ENCODE assay signal across 29 cellular contexts in genomic region chr1:94230920-94231319, GRCh38. TPM values are rescaled to one million over a fixed set of nuclear protein-coding genes. Genes with fewer than 3 reads are reported as not detected.
DNase-seq lines count a peak whose midpoint lies in the region; ATAC-seq, FAIRE-seq and TF ChIP-seq lines count a peak whose summit lies in the region.
"Had no signal": no experiment of that assay in that cellular context is flagged by ENCODE, and none has a peak within 500 bp of the region (broad histone marks: within the 10 kb centered on the region; RNA-seq: fewer than 3 reads in every experiment).

No MANE protein-coding gene starts in this region.

- TF ChIP-seq EP300 in HepG2 (IDR thresholded peaks at IDR 0.05; ENCODE audit: low read depth in 2 of 2, low read length in 2 of 2) (no peak), HepG2 (CRISPR knock-in tag; IDR thresholded peaks at IDR 0.05; ENCODE audit: borderline replicate concordance) (no peak)

- ATAC-seq in HepG2 (no peak), right lobe of liver (no peak), pancreas (no peak), GM18505 (IDR thresholded peaks at IDR 0.05; ENCODE audit: unreplicated experiment) (no peak)
- ATAC-seq: activated T-cell treated with anti-CD3 and anti-CD28 coated beads, Interleukin-2, amount 50 U/mL, for 72 hours; mucosa of descending colon had no signal

- no peak overlapping the region for H2AFZ ChIP-seq in HepG2 (ENCODE audit: low read length)
- H2AFZ ChIP-seq: neural progenitor cell had no signal

- H3K4me2 ChIP-seq in HepG2 (ENCODE audit: low read depth, low read length), result no peak overlapping the region
- H3K4me2 ChIP-seq: BLaER1 treated with 17β-estradiol and CSF1 and Interleukin-3, amounts not matched to agents 10 nM and 100 nM; neural progenitor cell; SK-N-SH had no signal

- FAIRE-seq in HepG2 (lab: Jason Lieb, UNC) (no peak), pancreas (lab: Jason Lieb, UNC) (peak; percentile 20)
- FAIRE-seq: H1 had no signal

- TF ChIP-seq CTCF in HepG2 (CRISPR knock-in tag; IDR thresholded peaks at IDR 0.05) (no peak), right lobe of liver (IDR thresholded peaks at IDR 0.05) (no peak), epithelial cell of proximal tubule (conservative IDR thresholded peaks at IDR 0.05; ENCODE audit: low read depth, low read length) (no peak), pancreas (IDR thresholded peaks at IDR 0.05) (no peak)

- no peak for TF ChIP-seq POLR2A in HepG2 (IDR thresholded peaks at IDR 0.05; ENCODE audit: insufficient read depth in 1 of 2, low read depth in 2 of 2, low read length in 2 of 2)
- no peak for TF ChIP-seq POLR2A in right lobe of liver (IDR thresholded peaks at IDR 0.05)
- TF ChIP-seq POLR2A in GM18505 (IDR thresholded peaks at IDR 0.05; ENCODE audit: borderline replicate concordance, extremely low read depth, insufficient read depth, insufficient read length), result no peak

- H3K4me1 ChIP-seq in HepG2 (ENCODE audit: insufficient read depth, low read length) (peaks cover 40% of the 10 kb centered on the region), right lobe of liver (peaks cover 0 to 17% (median under 1%) of the 10 kb centered on the region in 4 donors), pancreas (peaks cover 2 to 29% (median 8%) of the 10 kb centered on the region in 3 donors)
- H3K4me1 ChIP-seq: neural progenitor cell had no signal

- CTCF ChIA-PET in HepG2 (lab: Yijun Ruan, JAX; ENCODE audit: low intra/inter-chr PET ratio, low total read pairs), result no interaction called here

- in situ Hi-C loops in HepG2 (cut with HindIII; ENCODE audit: extremely low pct_ligation_motif_present, low pct_unique_long_range_greater_than_20kb), result no loop called here

- intact Hi-C loops in HepG2 (cut with micrococcal nuclease; ENCODE audit: unreplicated experiment) (no loop called here), right lobe of liver (cut with DNase I) (no loop called here), pancreas (cut with DNase I) (loop anchor here in 1 of 3 donors (10.0 kb wide), 1 partner anchor 94 kb away; no protein-coding TSS in a partner anchor)

- no TSS peak for BruUV-seq in HepG2 (replicated peaks; lab: Mats Ljungman, UMichigan)

- H3K27ac ChIP-seq in HepG2 (ENCODE audit: extremely low read length, insufficient read depth, low read length) (no peak overlapping the region), right lobe of liver (no peak overlapping the region), pancreas (no peak overlapping the region)
- H3K27ac ChIP-seq: BLaER1 treated with 17β-estradiol and CSF1 and Interleukin-3, amounts not matched to agents 10 nM and 100 nM; neural progenitor cell; transverse colon had no signal

- DNase-seq in HepG2 (ENCODE audit: low spot score) (no peak), right lobe of liver (no peak), epithelial cell of proximal tubule (ENCODE audit: low read depth) (no peak), pancreas (no peak), DMS153 treated with DMSO at 0.1 percent for 48 hours (lab: John Stamatoyannopoulos, UW; ENCODE audit: unreplicated experiment) (no peak), NCI-H1694 treated with DMSO at 0.1 percent for 48 hours (lab: John Stamatoyannopoulos, UW) (no peak), A172 (ENCODE audit: low spot score) (no peak)
- DNase-seq: activated CD4-positive, alpha-beta T cell treated with anti-CD3 and anti-CD28 coated beads for 48 hours; activated T-cell treated with anti-CD3 and anti-CD28 coated beads, Interleukin-2, amount 50 U/mL, for 72 hours; anterior cingulate cortex; cerebellar nuclear complex; effector CD4-positive, alpha-beta T cell; EL; MM.1S; mucosa of descending colon; NCI-H1436 treated with DMSO at 0.1 percent for 48 hours; NCI-H2171; NCI-H526; RPMI8226; SK-N-SH; stimulated activated CD4-positive, alpha-beta T cell treated with anti-CD3 and anti-CD28 coated beads, Interleukin-4, amount 100 ng/mL, for 24 hours; stimulated activated naive CD4-positive, alpha-beta T cell treated with Interleukin-2 at 50 U/mL for 16 hours; transverse colon had no signal

- H3K36me3 ChIP-seq in HepG2 (replicated peaks in 1 of 2; ENCODE audit: control insufficient read depth in 1 of 2, insufficient read depth in 2 of 2, low read length in 2 of 2) (no peaks in the 10 kb centered on the region), right lobe of liver (no peaks in the 10 kb centered on the region), pancreas (no peaks in the 10 kb centered on the region)
- H3K36me3 ChIP-seq: BLaER1 treated with 17β-estradiol and CSF1 and Interleukin-3, amounts not matched to agents 10 nM and 100 nM; esophagus muscularis mucosa; neural progenitor cell; transverse colon had no signal

- H3K27me3 ChIP-seq in HepG2 (ENCODE audit: control insufficient read depth in 1 of 2, insufficient read depth in 2 of 2, low read length in 2 of 2) (no peaks in the 10 kb centered on the region; a peak in 1 of 5 replicates), right lobe of liver (no peaks in the 10 kb centered on the region), pancreas (peaks cover 0 to 4% (median 0%) of the 10 kb centered on the region in 4 donors)

- POLR2A ChIA-PET in HepG2 (lab: Yijun Ruan, JAX), result no interaction called here

- TF ChIP-seq RAD21 in HepG2 (CRISPR knock-in tag; IDR thresholded peaks at IDR 0.05), result no peak

- no peak overlapping the region for H3K9ac ChIP-seq in HepG2 (ENCODE audit: insufficient read depth, low read depth, low read length)
- H3K9ac ChIP-seq: BLaER1 treated with 17β-estradiol and CSF1 and Interleukin-3, amounts not matched to agents 10 nM and 100 nM; neural progenitor cell; SK-N-SH had no signal

- 89% methylated on average over 1 of the region's 1 CpG for WGBS in HepG2 (ENCODE audit: low lambda C conversion rate)
- 17% methylated on average over 1 of the region's 1 CpG for WGBS in right lobe of liver (ENCODE audit: insufficient coverage, low coverage, low lambda C conversion rate, missing lambda C conversion rate)
- 65 to 75% methylated on average over 1 of the region's 1 CpG for WGBS in pancreas, 2 donors

- peaks cover 3% of the 10 kb centered on the region for H4K20me1 ChIP-seq in HepG2 (ENCODE audit: insufficient read depth, low read length)

- H3K79me2 ChIP-seq in HepG2 (ENCODE audit: insufficient read depth, low read length), result peaks cover 78% of the 10 kb centered on the region

- H3K9me3 ChIP-seq in HepG2 (ENCODE audit: low read length) (no peaks in the 10 kb centered on the region), right lobe of liver (no peaks in the 10 kb centered on the region), pancreas (no peaks in the 10 kb centered on the region)
- H3K9me3 ChIP-seq: BLaER1 treated with 17β-estradiol and CSF1 and Interleukin-3, amounts not matched to agents 10 nM and 100 nM; esophagus muscularis mucosa; mucosa of descending colon; SK-N-SH; transverse colon had no signal

- no peak overlapping the region for H3K4me3 ChIP-seq in HepG2 (replicated peaks in 1 of 3; ENCODE audit: insufficient read depth in 1 of 3, low read depth in 2 of 3, low read length in 3 of 3)
- H3K4me3 ChIP-seq in right lobe of liver, result no peak overlapping the region
- peak overlapping the region; percentile 95 for H3K4me3 ChIP-seq in epithelial cell of proximal tubule (ENCODE audit: low read depth, low read length)
- no peak overlapping the region for H3K4me3 ChIP-seq in pancreas
- H3K4me3 ChIP-seq: BLaER1 treated with 17β-estradiol and CSF1 and Interleukin-3, amounts not matched to agents 10 nM and 100 nM; esophagus muscularis mucosa; mucosa of descending colon; neural progenitor cell; transverse colon had no signal

TF ChIP-seq in HepG2, 621 proteins besides CTCF, POLR2A, EP300 and RAD21:
- TF ChIP-seq MAFK (conservative IDR thresholded peaks at IDR 0.05 in 1 of 2, IDR thresholded peaks at IDR 0.05 in 1 of 2; ENCODE audit: low read length in 2 of 2) (peak; percentile 39 to 42; a peak in 2 of 4 replicates), CBX5 (CRISPR knock-in tag; IDR thresholded peaks at IDR 0.05; ENCODE audit: borderline replicate concordance) (no peak), ZNF350 (CRISPR knock-in tag; IDR thresholded peaks at IDR 0.05; ENCODE audit: borderline replicate concordance, low read depth) (no peak), ZNF3 (CRISPR knock-in tag; IDR thresholded peaks at IDR 0.05) (no peak)

RNA-seq across cellular contexts. Expression of gene ARHGAP29, which starts 6.5 kb away (rescaled TPM):
- total RNA-seq in HepG2 (2016; rRNA removed; fragmentation: Illumina TruSeq; extraction: Trizol) (12.8 and 18.8 TPM in 2 replicates), right lobe of liver (10 to 100 TPM; 15.1 to 28.9 (median 21.1) TPM), epithelial cell of proximal tubule (131 and 132 TPM in 2 replicates), pancreas (10 to 100 TPM in 2 of 6 donors, 1 to 10 TPM in 4; 7.5 to 15.8 (median 9.7) TPM)
- total RNA-seq in HepG2 (2016; cell fraction: cytosol; rRNA removed; fragmentation: Illumina TruSeq; extraction: Trizol; ENCODE audit: low read depth), result 3.5 and 3.8 TPM in 2 replicates
- 12.2 and 19.4 TPM in 2 replicates for total RNA-seq in HepG2 (2016; cell fraction: insoluble cytoplasmic fraction; rRNA removed; fragmentation: Illumina TruSeq; extraction: Trizol)
- 7.7 and 7.9 TPM in 2 replicates for total RNA-seq in HepG2 (2016; cell fraction: membrane; rRNA removed; fragmentation: Illumina TruSeq; extraction: Trizol)
- 21.5 and 22.3 TPM in 2 replicates for total RNA-seq in HepG2 (2016; cell fraction: nucleus; rRNA removed; fragmentation: Illumina TruSeq; extraction: Trizol)
- polyA plus RNA-seq in HepG2 (2011; rRNA removed) (12.2 and 18.3 TPM in 2 replicates), pancreas (1 to 10 TPM; 5.1 to 10.0 TPM)
- polyA plus RNA-seq in HepG2 (2011; cell fraction: cytosol; rRNA removed), result 5.3 and 7.0 TPM in 2 replicates
- 16.2 and 17.3 TPM in 2 replicates for polyA plus RNA-seq in HepG2 (2011; cell fraction: nucleus; rRNA removed)
- 9.4 and 11.6 TPM in 2 replicates for polyA plus RNA-seq in HepG2 (2012)
- 0.37 TPM in 2 replicates for polyA plus RNA-seq in HepG2 (2016; cell fraction: cytosol; fragmentation: Illumina TruSeq; extraction: Trizol; ENCODE audit: low read depth)
- 13.5 and 14.2 TPM in 2 replicates for polyA plus RNA-seq in HepG2 (2016; cell fraction: insoluble cytoplasmic fraction; fragmentation: Illumina TruSeq; extraction: Trizol; ENCODE audit: low read depth)
- polyA plus RNA-seq in HepG2 (2016; cell fraction: membrane; fragmentation: Illumina TruSeq; extraction: Trizol; ENCODE audit: low read depth), result 1.9 and 2.0 TPM in 2 replicates
- polyA plus RNA-seq in HepG2 (2016; cell fraction: nucleus; fragmentation: Illumina TruSeq; extraction: Trizol; ENCODE audit: insufficient read depth, low read depth), result 22.0 and 23.1 TPM in 2 replicates
- polyA minus RNA-seq in HepG2 (2011; rRNA and poly(A)+ RNA removed; ENCODE audit: low replicate concordance), result 3.3 and 11.6 TPM in 2 replicates
- 13.0 and 14.2 TPM in 2 replicates for polyA minus RNA-seq in HepG2 (2011; cell fraction: cytosol; rRNA and poly(A)+ RNA removed)
- 72.7 and 82.5 TPM in 2 replicates for polyA minus RNA-seq in HepG2 (2011; cell fraction: nucleus; rRNA and poly(A)+ RNA removed)
- 14.1 and 15.4 TPM in 2 replicates for total RNA-seq in A172 (2014; rRNA removed; shearing (Covaris generic))
- total RNA-seq: T-helper 2 cell treated with Interferon-gamma antibody and Interleukin-4, amounts not matched to agents 100 ng/mL and 5 ng/mL, for 36 hours had no signal
